1 cellular context compared by ENCODE assay signal in genomic region chr2:175181104-175181876, GRCh38.
TF ChIP-seq lines count a peak whose summit lies in the region.

Gene ATP5MC3 (minus strand): TSS chr2:175181710. CDS start chr2:175181393, 317 bp downstream.

TF ChIP-seq in HepG2, 621 proteins besides CTCF, POLR2A, EP300 and RAD21 (continued from another document and continues in another):
- peak; percentile 94 for TF ChIP-seq SNAPC4 (CRISPR knock-in tag; IDR thresholded peaks at IDR 0.05)
- no peak; the same call in 1 of the 2 replicates for TF ChIP-seq ZNF704 (CRISPR knock-in tag; IDR thresholded peaks at IDR 0.05; ENCODE audit: borderline replicate concordance)
- peak; percentile 66 for TF ChIP-seq TOPORS (CRISPR knock-in tag; IDR thresholded peaks at IDR 0.05)
- peak; percentile 88; the same call in 1 of the 2 replicates for TF ChIP-seq NR1H2 (CRISPR knock-in tag; IDR thresholded peaks at IDR 0.05; ENCODE audit: borderline replicate concordance, low read depth)
- 0 out of 2 replicates have a peak, but pooled peaks have one; percentile 43 for TF ChIP-seq CHD2 (IDR thresholded peaks at IDR 0.05; ENCODE audit: low read depth, low read length)
- TF ChIP-seq ZNF513 (CRISPR knock-in tag; conservative IDR thresholded peaks at IDR 0.05) = no peak
- TF ChIP-seq ZNF264 (CRISPR knock-in tag; IDR thresholded peaks at IDR 0.05) = peak; percentile 80
- TF ChIP-seq ZGPAT (CRISPR knock-in tag; IDR thresholded peaks at IDR 0.05) = peak; percentile 95
- TF ChIP-seq ZBTB4 (CRISPR knock-in tag; IDR thresholded peaks at IDR 0.05; ENCODE audit: borderline replicate concordance) = no peak
- no peak for TF ChIP-seq GABPA (IDR thresholded peaks at IDR 0.05; ENCODE audit: low read depth, low read length)
- peak; percentile 78 for TF ChIP-seq GABPA (CRISPR knock-in tag; IDR thresholded peaks at IDR 0.05; ENCODE audit: low read depth)
- TF ChIP-seq GATAD2A (CRISPR knock-in tag; IDR thresholded peaks at IDR 0.05) = peak; percentile 37; the same call in 1 of the 2 replicates
- TF ChIP-seq NR2C2 (CRISPR knock-in tag; IDR thresholded peaks at IDR 0.05; ENCODE audit: borderline replicate concordance) = peak; percentile 96
- no peak for TF ChIP-seq ZNF282 (IDR thresholded peaks at IDR 0.05; ENCODE audit: partially characterized antibody)
- TF ChIP-seq ZNF749 (CRISPR knock-in tag; IDR thresholded peaks at IDR 0.05; ENCODE audit: borderline replicate concordance) = peak; percentile 82
- TF ChIP-seq SYNCRIP (IDR thresholded peaks at IDR 0.05; ENCODE audit: insufficient read depth, low read depth, low read length) = no peak
- TF ChIP-seq ZNF891 (CRISPR knock-in tag; IDR thresholded peaks at IDR 0.05) = peak; percentile 88; the same call in 1 of the 2 replicates
- peak; percentile 99 for TF ChIP-seq KDM5B (CRISPR knock-in tag; IDR thresholded peaks at IDR 0.05; ENCODE audit: borderline replicate concordance)
- peak; percentile 92; the same call in 1 of the 2 replicates for TF ChIP-seq REPIN1 (CRISPR knock-in tag; IDR thresholded peaks at IDR 0.05; ENCODE audit: borderline replicate concordance, low read depth)
- 0 out of 2 replicates have a peak, but pooled peaks have one; percentile 68 for TF ChIP-seq TP53 (CRISPR knock-in tag; conservative IDR thresholded peaks at IDR 0.05)
- no peak for TF ChIP-seq SNRNP70 (IDR thresholded peaks at IDR 0.05; ENCODE audit: low read depth, low read length)
- no peak for TF ChIP-seq NCOA1 (CRISPR knock-in tag; IDR thresholded peaks at IDR 0.05)
- peak; percentile 80 for TF ChIP-seq ZEB1 (IDR thresholded peaks at IDR 0.05; ENCODE audit: insufficient replicate concordance, low read depth)
- TF ChIP-seq PITX1 (CRISPR knock-in tag; IDR thresholded peaks at IDR 0.05) = peak; percentile 70; the same call in 1 of the 2 replicates
- TF ChIP-seq NPAS2 (CRISPR knock-in tag; IDR thresholded peaks at IDR 0.05; ENCODE audit: borderline replicate concordance) = no peak
- TF ChIP-seq HMGXB4 (CRISPR knock-in tag; IDR thresholded peaks at IDR 0.05; ENCODE audit: borderline replicate concordance in 1 of 2, low read depth in 1 of 2) = peak; percentile 92 to 96
- TF ChIP-seq STAT6 (CRISPR knock-in tag; IDR thresholded peaks at IDR 0.05; ENCODE audit: borderline replicate concordance) = no peak
- TF ChIP-seq NR2F2 (IDR thresholded peaks at IDR 0.05; ENCODE audit: borderline replicate concordance, low read depth) = peak; percentile 68
- no peak; the same call in 1 of the 2 replicates for TF ChIP-seq ZNF83 (CRISPR knock-in tag; IDR thresholded peaks at IDR 0.05; ENCODE audit: borderline replicate concordance)
- TF ChIP-seq SIN3B (IDR thresholded peaks at IDR 0.05; ENCODE audit: low read length) = no peak
- peak in 1 of 2 experiments; percentile 55; a peak in 2 of 4 replicates for TF ChIP-seq ATF4 (CRISPR knock-in tag; IDR thresholded peaks at IDR 0.05)
- no peak for TF ChIP-seq PRDM15 (CRISPR knock-in tag; IDR thresholded peaks at IDR 0.05)
- TF ChIP-seq ZNF577 (CRISPR knock-in tag; IDR thresholded peaks at IDR 0.05; ENCODE audit: borderline replicate concordance, low read depth) = no peak
- peak; percentile 80; the same call in 1 of the 2 replicates for TF ChIP-seq ZNF367 (CRISPR knock-in tag; IDR thresholded peaks at IDR 0.05; ENCODE audit: borderline replicate concordance)
